In the genomic region with DNA sequence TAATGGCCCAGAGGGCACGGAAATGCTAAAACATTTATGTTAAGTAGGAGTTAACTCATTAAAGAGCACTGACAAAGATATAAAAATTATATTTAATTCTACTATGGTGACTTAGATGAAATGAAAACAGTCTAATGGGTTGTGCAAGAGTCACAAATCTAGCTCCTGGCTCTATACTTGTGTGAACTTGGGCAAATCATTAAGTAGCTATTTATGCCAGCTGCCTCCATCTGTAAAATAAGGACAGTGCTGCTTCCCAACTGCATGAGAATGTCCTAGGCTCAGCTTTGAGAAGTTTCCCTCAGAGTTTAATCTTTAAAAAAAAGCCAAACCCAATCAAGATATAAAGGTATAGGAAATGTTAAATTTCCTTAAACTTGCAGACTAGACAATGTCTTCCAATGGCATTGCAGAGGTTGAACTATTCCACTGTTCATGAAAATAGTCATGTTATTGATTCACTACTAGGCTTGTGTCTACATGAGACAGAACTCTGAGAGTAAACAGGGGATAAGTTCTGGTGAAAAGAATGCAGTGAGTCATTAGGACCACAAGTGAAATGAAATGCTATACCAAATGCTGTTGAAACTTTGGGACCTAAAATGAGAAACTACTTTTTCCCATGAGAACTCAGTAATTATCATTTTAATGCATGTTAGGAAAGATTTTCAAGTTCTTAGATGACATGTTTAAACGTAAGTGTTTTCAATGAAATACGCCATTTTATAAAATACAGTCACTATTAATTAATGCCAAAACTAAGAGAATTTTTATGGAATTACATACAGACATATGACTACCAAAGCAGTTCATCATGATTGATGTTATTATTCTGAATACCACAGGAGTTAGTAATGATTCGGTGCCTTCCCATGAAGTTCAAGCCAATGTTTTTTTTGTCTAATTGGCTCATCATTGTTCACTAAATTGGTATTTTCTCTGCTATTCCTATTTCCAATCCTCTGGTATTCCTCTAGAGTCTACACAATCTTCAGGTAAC, we compare ENCODE assay signal across 10 cellular contexts.
DNase-seq lines count a peak whose midpoint lies in the region; ATAC-seq, FAIRE-seq and TF ChIP-seq lines count a peak whose summit lies in the region.
"Had no signal": no experiment of that assay in that cellular context is flagged by ENCODE, and none has a peak within 500 bp of the region (broad histone marks: within the 10 kb centered on the region; RNA-seq: fewer than 3 reads in every experiment).

No MANE protein-coding gene starts in this region.

- H3K36me3 ChIP-seq in pancreas: no peaks in the 10 kb centered on the region

- no peak overlapping the region; a peak in 1 of 7 replicates for H3K27ac Mint-ChIP-seq in H9
- H3K27ac Mint-ChIP-seq: dendritic cell treated with granulocyte-macrophage colony-stimulating factor and Interleukin-4, amounts not matched to agents 40 ng/mL and 50 ng/mL, for 4 days had no signal

- peaks cover 0 to 13% (median 7%) of the 10 kb centered on the region in 3 donors for H3K4me1 ChIP-seq in pancreas
- H3K4me1 ChIP-seq in H9 (ENCODE audit: insufficient read depth, low read length): peaks cover 9% of the 10 kb centered on the region; the same call in 1 of the 2 replicates

- H2BK15ac ChIP-seq in H9 (ENCODE audit: low read depth, low read length): no peak overlapping the region

- H2AK5ac ChIP-seq in H9 (ENCODE audit: insufficient read length, low read length): no peak overlapping the region

- no peaks in the 10 kb centered on the region for H4K20me1 ChIP-seq in H9 (ENCODE audit: control insufficient read depth, insufficient read depth, insufficient read length)

- H3K27ac ChIP-seq in pancreas (no peak overlapping the region), H9 (ENCODE audit: insufficient read length, low read depth, low read length) (no peak overlapping the region)
- H3K27ac ChIP-seq: VCaP had no signal

- H3K4me3 ChIP-seq in pancreas: no peak overlapping the region

- H2BK120ac ChIP-seq in H9 (ENCODE audit: low read depth, low read length, poor library complexity, severe bottlenecking): no peak overlapping the region

- no peak overlapping the region for H3K4me3 Mint-ChIP-seq in H9
- H3K4me3 Mint-ChIP-seq: dendritic cell treated with granulocyte-macrophage colony-stimulating factor and Interleukin-4, amounts not matched to agents 40 ng/mL and 50 ng/mL, for 4 days had no signal

- H3K23ac ChIP-seq in H9 (ENCODE audit: insufficient read length, low read depth, low read length): no peak overlapping the region

- no peak overlapping the region for H3K18ac ChIP-seq in H9 (ENCODE audit: insufficient read length, low read depth, low read length)

- no peaks in the 10 kb centered on the region; a peak in 1 of 5 replicates for H3K9me3 Mint-ChIP-seq in H9
- H3K9me3 Mint-ChIP-seq: dendritic cell treated with granulocyte-macrophage colony-stimulating factor and Interleukin-4, amounts not matched to agents 40 ng/mL and 50 ng/mL, for 4 days had no signal

- H3K36me3 Mint-ChIP-seq in H9 (ENCODE audit: insufficient read depth in 1 of 3, low read depth in 3 of 3): peaks cover 0 to 1% (median 0%) of the 10 kb centered on the region in 3 experiments; a peak in 3 of 7 replicates

- H2BK5ac ChIP-seq in H9 (ENCODE audit: insufficient read length, low read length): no peak overlapping the region

- no peak overlapping the region for H3K9ac ChIP-seq in H9 (ENCODE audit: extremely low read depth, insufficient read length, low read length)

- FAIRE-seq in pancreas (lab: Jason Lieb, UNC): no peak

- ATAC-seq in pancreas: peak in 3 of 4 donors; percentile 56 to 80 (median 61)
- ATAC-seq in HG03521 (IDR thresholded peaks at IDR 0.05; ENCODE audit: unreplicated experiment): no peak
- ATAC-seq in GM18517 (IDR thresholded peaks at IDR 0.05; ENCODE audit: unreplicated experiment): no peak

- H2BK12ac ChIP-seq in H9 (ENCODE audit: insufficient read length, low read depth, low read length): no peak overlapping the region

- TF ChIP-seq CTCF in pancreas (IDR thresholded peaks at IDR 0.05) (no peak), H9 (conservative IDR thresholded peaks at IDR 0.05) (no peak)

- H3K27me3 Mint-ChIP-seq in H9 (ENCODE audit: low read depth): no peaks in the 10 kb centered on the region
- H3K27me3 Mint-ChIP-seq: dendritic cell treated with granulocyte-macrophage colony-stimulating factor and Interleukin-4, amounts not matched to agents 40 ng/mL and 50 ng/mL, for 4 days had no signal

- H3K23me2 ChIP-seq in H9 (ENCODE audit: insufficient read length, low read depth, low read length, poor library complexity, severe bottlenecking): no peaks in the 10 kb centered on the region

- no peak overlapping the region for H3K14ac ChIP-seq in H9 (ENCODE audit: insufficient read depth, low read length)

- peaks cover 54 to 67% of the 10 kb centered on the region in 2 experiments for H3K4me1 Mint-ChIP-seq in H9

- DNase-seq in ELR (ENCODE audit: low read depth) (peak; percentile 96), NCI-H226 (peak; percentile 82), dermis microvascular lymphatic vessel endothelial cell (ENCODE audit: low read depth in 2 of 2) (peak; percentile 7 to 76), pancreas (no peak), GOT3 (lab: John Stamatoyannopoulos, UW) (no peak), H9 (no peak)

- H3K79me1 ChIP-seq in H9 (ENCODE audit: insufficient read depth, low read depth, low read length, poor library complexity, severe bottlenecking): no peaks in the 10 kb centered on the region

- no peak overlapping the region for H3K56ac ChIP-seq in H9 (ENCODE audit: insufficient read length, low read depth, low read length)

- no peak overlapping the region for H2BK20ac ChIP-seq in H9 (ENCODE audit: low read depth, low read length, poor library complexity, severe bottlenecking)

- H4K8ac ChIP-seq in H9 (replicated peaks; ENCODE audit: insufficient read length, low read depth, low read length): no peak overlapping the region

- H3K27me3 ChIP-seq in pancreas (no peaks in the 10 kb centered on the region), H9 (ENCODE audit: insufficient read depth, low read length) (no peaks in the 10 kb centered on the region)

- H3K4ac ChIP-seq in H9 (ENCODE audit: low read depth, low read length): no peak overlapping the region

- H3K79me2 ChIP-seq in H9 (ENCODE audit: insufficient read depth, low read length): no peaks in the 10 kb centered on the region

- no peak overlapping the region for H4K5ac ChIP-seq in H9 (ENCODE audit: insufficient read length, low read depth, low read length)

- H3T11ph ChIP-seq in H9 (ENCODE audit: low read length): no peak overlapping the region

- no peak overlapping the region for H2AFZ ChIP-seq in H9 (ENCODE audit: low read length)

- H3K9me3 ChIP-seq in pancreas (no peaks in the 10 kb centered on the region), H9 (ENCODE audit: control insufficient read depth, low read depth, low read length) (no peaks in the 10 kb centered on the region)

- no peak overlapping the region for H3K4me2 ChIP-seq in H9 (ENCODE audit: insufficient read depth, insufficient read length, low read length)

- 91% methylated on average over 4 of the region's 4 CpGs for WGBS in pancreas, 2 donors
- WGBS in H9 (ENCODE audit: extremely low coverage, insufficient read length, low lambda C conversion rate): no CpG with 5 or more reads among the region's 4 CpGs

- intact Hi-C loops in pancreas (cut with DNase I): no loop called here

- H4K91ac ChIP-seq in H9 (ENCODE audit: insufficient read length, low read depth, low read length): no peak overlapping the region

Comparison
In these comparisons a context has a peak if more than half of its experiments do, and no peak if none do; other contexts are left out.
1. DNase-seq: peak in ELR (single experiment), NCI-H226 (single experiment) and dermis microvascular lymphatic vessel endothelial cell (2 of 2); none in pancreas (0 of 6), GOT3 (single experiment) and H9 (single experiment).
2. ATAC-seq: peak in pancreas (3 of 4); none in HG03521 (single experiment) and GM18517 (single experiment).